16 cellular contexts compared by ENCODE assay signal in the genomic region with DNA sequence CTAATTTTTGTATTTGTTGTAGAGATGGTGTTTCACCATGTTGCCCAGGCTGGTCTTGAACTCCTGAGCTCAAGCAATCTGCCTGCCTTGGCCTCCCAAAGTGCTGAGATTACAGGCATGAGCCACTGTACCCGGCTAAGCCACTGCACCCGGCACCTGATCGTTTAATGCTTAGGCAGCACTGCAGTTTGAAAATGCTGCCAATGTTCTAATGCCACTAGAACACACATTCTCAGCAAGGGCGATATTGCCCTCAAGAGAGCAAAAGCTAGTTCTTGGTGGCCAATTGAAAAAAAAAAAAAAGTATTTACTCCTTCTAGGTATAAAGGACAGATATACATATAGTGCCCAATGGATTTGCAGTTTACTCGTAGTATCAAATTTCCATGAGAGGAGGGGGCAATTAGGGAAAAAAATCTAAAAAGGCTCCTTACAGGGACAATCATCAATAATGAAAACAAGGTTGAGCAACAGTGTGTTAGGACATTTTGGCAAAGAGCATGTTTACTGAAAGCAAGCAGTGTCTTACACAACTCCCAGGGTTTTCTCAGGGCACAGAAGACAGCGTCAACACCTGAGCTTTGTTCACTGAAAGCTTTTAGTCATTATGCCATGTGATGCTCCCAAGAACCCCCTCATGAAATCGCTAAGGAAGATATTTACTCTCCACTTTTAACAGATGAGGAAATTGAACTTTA.
DNase-seq lines count a peak whose midpoint lies in the region; ATAC-seq and TF ChIP-seq lines count a peak whose summit lies in the region.
"Had no signal": no experiment of that assay in that cellular context is flagged by ENCODE, and none has a peak within 500 bp of the region (broad histone marks: within the 10 kb centered on the region; RNA-seq: fewer than 3 reads in every experiment).

No MANE protein-coding gene starts in this region.

- DNase-seq in HuH-7.5 (ENCODE audit: low spot score) (peak; percentile 32), adrenal gland (peak in 6 of 7 donors; percentile 59 to 82 (median 70)), foreskin fibroblast (peak; percentile 26 to 42), renal cortical epithelial cell (ENCODE audit: low read depth) (peak; percentile 96), T-helper 2 cell (no peak)
- no peak for DNase-seq in activated naive CD4-positive, alpha-beta T cell treated with anti-CD3 and anti-CD28 coated beads, Interleukin-2, amount 50 U/mL, for 16 hours
- DNase-seq in activated T-cell treated with anti-CD3 and anti-CD28 coated beads, Interleukin-2, amount 50 U/mL, for 1 hour: no peak
- DNase-seq: activated CD4-positive, alpha-beta T cell treated with anti-CD3 and anti-CD28 coated beads, Interleukin-2, amount 50 U/mL, for 1 hour; activated T-cell treated with anti-CD3 and anti-CD28 coated beads, Interleukin-2, amount 50 U/mL, for 24 hours; naive thymus-derived CD4-positive, alpha-beta T cell; NCI-H2171 treated with DMSO at 0.1 percent for 48 hours; retina; SJCRH30; stimulated activated CD4-positive, alpha-beta T cell treated with anti-CD3 and anti-CD28 coated beads, Interleukin-2, amount 100 ng/mL, for 48 hours; T-helper 9 cell had no signal

- no peak for ATAC-seq in GM21526 (IDR thresholded peaks at IDR 0.05; ENCODE audit: low FRiP score, unreplicated experiment)
- ATAC-seq: naive thymus-derived CD4-positive, alpha-beta T cell had no signal

- H3K36me3 ChIP-seq in adrenal gland (replicated peaks in 1 of 2): no peaks in the 10 kb centered on the region
- H3K36me3 ChIP-seq: SJCRH30 had no signal

- H3K4me3 ChIP-seq in adrenal gland: no peak overlapping the region
- no peak overlapping the region for H3K4me3 ChIP-seq in foreskin fibroblast (ENCODE audit: low read depth in 1 of 2, low read length in 2 of 2)
- H3K4me3 ChIP-seq: SJCRH30 had no signal

- intact Hi-C loops in adrenal gland (cut with DNase I): no loop called here

- WGBS in adrenal gland, 4 donors: 33 to 44% (median 36%) methylated on average over 7 of the region's 7 CpGs

- no peaks in the 10 kb centered on the region for H3K27me3 ChIP-seq in adrenal gland
- H3K27me3 ChIP-seq: SJCRH30 had no signal

- TF ChIP-seq CTCF in adrenal gland (IDR thresholded peaks at IDR 0.05) (no peak), foreskin fibroblast (IDR thresholded peaks at IDR 0.05; ENCODE audit: low read depth, low read length) (no peak)

- TF ChIP-seq POLR2A in adrenal gland (IDR thresholded peaks at IDR 0.05): peak in 1 of 2 donors; percentile 36

- peaks cover 8 to 23% of the 10 kb centered on the region in 2 donors for H3K4me1 ChIP-seq in adrenal gland (replicated peaks in 1 of 2)
- H3K4me1 ChIP-seq: SJCRH30 had no signal

- peak overlapping the region; percentile 7 to 79 (median 63) for H3K27ac ChIP-seq in adrenal gland
- H3K27ac ChIP-seq: SJCRH30 had no signal

- H3K9me3 ChIP-seq in adrenal gland (replicated peaks in 1 of 3): no peaks in the 10 kb centered on the region
- H3K9me3 ChIP-seq: SJCRH30 had no signal

Comparison
In these comparisons a context has a peak if more than half of its experiments do, and no peak if none do; other contexts are left out.
1. DNase-seq: peak in HuH-7.5 (single experiment), adrenal gland (6 of 7), foreskin fibroblast (2 of 2) and renal cortical epithelial cell (single experiment); none in T-helper 2 cell (0 of 5), activated naive CD4-positive, alpha-beta T cell treated with anti-CD3 and anti-CD28 coated beads, Interleukin-2, amount 50 U/mL, for 16 hours (single experiment) and activated T-cell treated with anti-CD3 and anti-CD28 coated beads, Interleukin-2, amount 50 U/mL, for 1 hour (single experiment).